Comparison of ENCODE assay signal across 8 cellular contexts in the genomic region with DNA sequence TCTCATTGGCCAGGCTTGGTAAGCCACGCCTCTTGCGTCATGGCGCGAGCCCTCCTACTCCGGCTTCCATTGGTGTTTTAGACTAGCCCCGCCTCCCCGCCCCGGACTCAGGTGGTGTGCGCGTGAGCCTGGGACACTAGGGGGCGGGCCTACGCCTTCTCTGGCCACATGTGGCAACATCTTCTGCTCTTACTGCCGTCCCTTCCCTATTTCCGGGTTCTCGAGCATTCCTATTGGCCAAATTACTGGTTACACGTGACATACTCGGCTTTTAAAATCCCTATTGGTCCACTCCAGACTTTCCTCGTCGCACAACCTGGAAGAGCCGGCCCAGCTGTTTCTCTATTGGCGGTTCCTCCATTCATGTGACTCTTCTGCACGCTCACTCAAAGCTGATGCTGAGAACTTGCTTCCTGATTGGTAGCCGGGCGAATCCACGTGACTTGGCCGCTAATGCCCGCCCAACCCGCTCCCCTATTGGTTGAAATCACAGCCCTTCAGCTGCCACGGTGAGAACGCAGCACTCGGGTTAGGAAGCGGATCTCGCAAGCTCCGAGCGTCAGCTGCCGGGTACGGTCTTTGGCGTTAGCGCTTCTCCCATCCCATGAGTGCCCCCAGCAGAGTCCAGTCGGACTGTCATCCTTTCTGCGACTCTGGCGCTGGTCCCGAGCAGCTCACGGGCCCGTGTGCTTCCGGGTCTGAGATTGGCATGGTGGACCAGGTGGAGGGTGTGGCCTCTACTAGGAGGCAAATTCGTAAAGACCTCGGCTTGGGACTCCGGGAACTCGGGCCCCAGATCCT.
A peak's percentile ranks its signal among the peaks of the same experiment; 100 is the strongest.
DNase-seq lines count a peak whose midpoint lies in the region; ATAC-seq lines count a peak whose summit lies in the region.

A gene with protein sequence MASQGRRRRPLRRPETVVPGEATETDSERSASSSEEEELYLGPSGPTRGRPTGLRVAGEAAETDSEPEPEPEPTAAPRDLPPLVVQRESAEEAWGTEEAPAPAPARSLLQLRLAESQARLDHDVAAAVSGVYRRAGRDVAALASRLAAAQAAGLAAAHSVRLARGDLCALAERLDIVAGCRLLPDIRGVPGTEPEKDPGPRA (plus strand): TSS at position 523 of the 801 bp plus-strand sequence. CDS start 513 bp downstream, outside the sequence.

- ATAC-seq in GM19035 (IDR thresholded peaks at IDR 0.05; ENCODE audit: unreplicated experiment) (peak; percentile 81), HG03354 (IDR thresholded peaks at IDR 0.05; ENCODE audit: poor library complexity, severe bottlenecking, unreplicated experiment) (peak; percentile 85)
- ATAC-seq in activated CD4-positive, CD25-positive, alpha-beta regulatory T cell treated with anti-CD3 and anti-CD28 coated beads, Interleukin-2, amount 50 U/mL, for 24 hours, result peak; percentile 84 to 89

- peak; percentile 100 for DNase-seq in AML-193 (lab: John Stamatoyannopoulos, UW)
- peak; percentile 100 for DNase-seq in NCI-H446 treated with DMSO at 0.1 percent for 48 hours (lab: John Stamatoyannopoulos, UW)
- peak; percentile 98 for DNase-seq in cerebellar nuclear complex (lab: John Stamatoyannopoulos, UW)
- peak; percentile 100 for DNase-seq in islet precursor cell
- peak; percentile 97 to 100 (median 100) for DNase-seq in stimulated activated CD4-positive, alpha-beta T cell treated with anti-CD3 and anti-CD28 coated beads, Interleukin-12 subunit alpha, Interleukin-12 subunit beta, amount 100 ng/mL, for 48 hours (ENCODE audit: low read depth in 2 of 3, low spot score in 1 of 3)

Comparison
In these comparisons a context has a peak if more than half of its experiments do, and no peak if none do; other contexts are left out.
1. Peak in every context shown above with its lines: DNase-seq and ATAC-seq.